Comparison of ENCODE assay signal across 2 cellular contexts in genomic region chr1:45594412-45594811, GRCh38.
A peak's percentile ranks its signal among the peaks of the same experiment; 100 is the strongest.
TF ChIP-seq lines count a peak whose summit lies in the region.

No MANE protein-coding gene starts in this region.

TF ChIP-seq in GM12891, 5 proteins besides CTCF, POLR2A, EP300 and RAD21:
- TF ChIP-seq SPI1 (IDR thresholded peaks at IDR 0.05; ENCODE audit: low read depth, low read length) = no peak
- TF ChIP-seq TAF1 (IDR thresholded peaks at IDR 0.05; ENCODE audit: low read depth, low read length) = no peak
- TF ChIP-seq POU2F2 (IDR thresholded peaks at IDR 0.05; ENCODE audit: low read depth, low read length) = no peak
- TF ChIP-seq POLR2AphosphoS5 (IDR thresholded peaks at IDR 0.05; ENCODE audit: low read depth, low read length) = no peak
- no peak for TF ChIP-seq PAX5 (IDR thresholded peaks at IDR 0.05; ENCODE audit: insufficient read depth, low read length, severe bottlenecking)

TF ChIP-seq in K562, 482 proteins besides CTCF, POLR2A, EP300 and RAD21:
- TF ChIP-seq PTTG1 (tag; IDR thresholded peaks at IDR 0.05; ENCODE audit: low read depth) (no peak), CEBPG (CRISPR knock-in tag; IDR thresholded peaks at IDR 0.05) (no peak), CEBPG (tag; conservative IDR thresholded peaks at IDR 0.05 in 1 of 2, IDR thresholded peaks at IDR 0.05 in 1 of 2) (no peak), FOXK1 (CRISPR knock-in tag; IDR thresholded peaks at IDR 0.05; ENCODE audit: borderline replicate concordance) (0 out of 2 replicates have a peak, but pooled peaks have one; percentile 59), NONO (IDR thresholded peaks at IDR 0.05; ENCODE audit: low read depth in 2 of 2, low read length in 1 of 2) (no peak)
- TF ChIP-seq, protein P1, sequence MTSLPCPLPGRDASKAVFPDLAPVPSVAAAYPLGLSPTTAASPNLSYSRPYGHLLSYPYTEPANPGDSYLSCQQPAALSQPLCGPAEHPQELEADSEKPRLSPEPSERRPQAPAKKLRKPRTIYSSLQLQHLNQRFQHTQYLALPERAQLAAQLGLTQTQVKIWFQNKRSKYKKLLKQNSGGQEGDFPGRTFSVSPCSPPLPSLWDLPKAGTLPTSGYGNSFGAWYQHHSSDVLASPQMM (CRISPR knock-in tag; IDR thresholded peaks at IDR 0.05) = no peak
